Comparison of ENCODE assay signal across 7 cellular contexts in genomic region chr10:67843284-67843683, GRCh38. TPM values are rescaled to one million over a fixed set of nuclear protein-coding genes. Genes with fewer than 3 reads are reported as not detected.
"Had no signal": no experiment of that assay in that cellular context is flagged by ENCODE, and none has a peak within 500 bp of the region (broad histone marks: within the 10 kb centered on the region; RNA-seq: fewer than 3 reads in every experiment).

No MANE protein-coding gene starts in this region.

- H3K4me2 ChIP-seq: GM23338 had no signal

- DNase-seq: H9, HCEC 1CT, KBM-7 had no signal

- ATAC-seq: GM23338, HepG2 had no signal

- H3K4me3 ChIP-seq: GM23338 had no signal

- H2AFZ ChIP-seq: GM23338 had no signal

- H3K27ac ChIP-seq: HL-60 had no signal

RNA-seq across cellular contexts. Expression of gene DNAJC12, which starts 5.3 kb away (rescaled TPM):
- polyA plus RNA-seq: IgD-negative memory B cell had no signal
